24 cellular contexts compared by ENCODE assay signal in genomic region chr2:241183221-241183620, GRCh38.
"Had no signal": no experiment of that assay in that cellular context is flagged by ENCODE, and none has a peak within 500 bp of the region (broad histone marks: within the 10 kb centered on the region; RNA-seq: fewer than 3 reads in every experiment).

No MANE protein-coding gene starts in this region.

- H3K27ac ChIP-seq: colonic mucosa, epithelial cell of prostate, esophagus squamous epithelium, gastrocnemius medialis, heart right ventricle, left lung, lower lobe of right lung had no signal

- H3K9me3 ChIP-seq: colonic mucosa, esophagus squamous epithelium, gastrocnemius medialis, heart right ventricle, left lung, lower lobe of right lung, mucosa of descending colon had no signal

- H3K4me3 Mint-ChIP-seq: dendritic cell treated with granulocyte-macrophage colony-stimulating factor and Interleukin-4, amounts not matched to agents 40 ng/mL and 50 ng/mL, for 4 days; effector memory CD8-positive, alpha-beta T cell; endodermal cell; mesothelial cell of epicardium had no signal

- H3K27me3 ChIP-seq: colonic mucosa, gastrocnemius medialis, left lung had no signal

- ATAC-seq: effector memory CD8-positive, alpha-beta T cell; esophagus mucosa; gastrocnemius medialis; heart right ventricle; left cardiac atrium; left lung; left ventricle myocardium superior; lower lobe of right lung; mucosa of descending colon had no signal

- H3K4me3 ChIP-seq: colonic mucosa, esophagus squamous epithelium, gastrocnemius medialis, heart right ventricle, left lung, lower lobe of right lung, mucosa of descending colon had no signal

- H3K27me3 Mint-ChIP-seq: dendritic cell treated with granulocyte-macrophage colony-stimulating factor and Interleukin-4, amounts not matched to agents 40 ng/mL and 50 ng/mL, for 4 days; effector memory CD8-positive, alpha-beta T cell had no signal

- H3K36me3 ChIP-seq: colonic mucosa had no signal

- H3K4me1 ChIP-seq: colonic mucosa, gastrocnemius medialis, heart right ventricle, left lung, lower lobe of right lung had no signal

- H3K9me3 Mint-ChIP-seq: dendritic cell treated with granulocyte-macrophage colony-stimulating factor and Interleukin-4, amounts not matched to agents 40 ng/mL and 50 ng/mL, for 4 days; effector memory CD8-positive, alpha-beta T cell; endodermal cell; mesothelial cell of epicardium had no signal

- H3K27ac Mint-ChIP-seq: dendritic cell treated with granulocyte-macrophage colony-stimulating factor and Interleukin-4, amounts not matched to agents 40 ng/mL and 50 ng/mL, for 4 days; endodermal cell; mesothelial cell of epicardium had no signal

- DNase-seq: cerebellar nuclear complex; colonic mucosa; cortex of kidney; effector CD8-positive, alpha-beta T cell; effector memory CD8-positive, alpha-beta T cell; endodermal cell; erythroblast; esophagus squamous epithelium; foreskin fibroblast; foreskin melanocyte; gastrocnemius medialis; glutamatergic neuron; heart right ventricle; hippocampal formation; left cardiac atrium; left ventricle myocardium superior; lower lobe of right lung; mesenchymal stem cell; mucosa of descending colon had no signal
